1 cellular context compared by ENCODE assay signal in the genomic region with DNA sequence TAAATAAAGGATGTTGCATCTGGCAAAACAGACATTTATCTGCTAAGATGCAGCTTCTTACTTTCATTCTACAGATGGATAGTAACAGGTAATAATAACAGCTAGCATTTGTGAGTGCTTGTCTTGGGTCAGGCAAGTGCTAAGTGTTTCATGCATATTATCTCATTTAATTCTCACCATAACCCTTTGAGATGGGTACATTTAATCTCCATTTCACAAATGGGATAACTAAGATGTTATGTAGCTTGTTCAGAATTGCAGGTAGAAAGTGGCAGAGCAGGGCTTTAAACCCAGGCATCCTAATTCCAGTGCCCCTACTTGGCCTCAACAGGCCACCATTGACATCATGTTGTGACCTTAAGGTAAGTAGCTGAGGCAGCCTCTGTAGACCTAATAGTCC.
TF ChIP-seq lines count a peak whose summit lies in the region.

No MANE protein-coding gene starts in this region.

TF ChIP-seq in HEK293, 187 proteins besides CTCF, POLR2A, EP300 and RAD21 (continued from another document):
- TF ChIP-seq ZNF664 (tag by site-specific recombination; IDR thresholded peaks at IDR 0.05) (peak; percentile 91), ZNF2 (tag by site-specific recombination; IDR thresholded peaks at IDR 0.05) (no peak), KLF16 (tag by site-specific recombination; IDR thresholded peaks at IDR 0.05) (no peak), ZNF561 (tag by site-specific recombination; IDR thresholded peaks at IDR 0.05; ENCODE audit: borderline replicate concordance) (no peak)
- TF ChIP-seq, protein P1, sequence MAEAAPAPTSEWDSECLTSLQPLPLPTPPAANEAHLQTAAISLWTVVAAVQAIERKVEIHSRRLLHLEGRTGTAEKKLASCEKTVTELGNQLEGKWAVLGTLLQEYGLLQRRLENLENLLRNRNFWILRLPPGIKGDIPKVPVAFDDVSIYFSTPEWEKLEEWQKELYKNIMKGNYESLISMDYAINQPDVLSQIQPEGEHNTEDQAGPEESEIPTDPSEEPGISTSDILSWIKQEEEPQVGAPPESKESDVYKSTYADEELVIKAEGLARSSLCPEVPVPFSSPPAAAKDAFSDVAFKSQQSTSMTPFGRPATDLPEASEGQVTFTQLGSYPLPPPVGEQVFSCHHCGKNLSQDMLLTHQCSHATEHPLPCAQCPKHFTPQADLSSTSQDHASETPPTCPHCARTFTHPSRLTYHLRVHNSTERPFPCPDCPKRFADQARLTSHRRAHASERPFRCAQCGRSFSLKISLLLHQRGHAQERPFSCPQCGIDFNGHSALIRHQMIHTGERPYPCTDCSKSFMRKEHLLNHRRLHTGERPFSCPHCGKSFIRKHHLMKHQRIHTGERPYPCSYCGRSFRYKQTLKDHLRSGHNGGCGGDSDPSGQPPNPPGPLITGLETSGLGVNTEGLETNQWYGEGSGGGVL (tag by site-specific recombination; IDR thresholded peaks at IDR 0.05) = no peak
TF ChIP-seq in HEK293: peak in this region for 1.
